In the genomic region with DNA sequence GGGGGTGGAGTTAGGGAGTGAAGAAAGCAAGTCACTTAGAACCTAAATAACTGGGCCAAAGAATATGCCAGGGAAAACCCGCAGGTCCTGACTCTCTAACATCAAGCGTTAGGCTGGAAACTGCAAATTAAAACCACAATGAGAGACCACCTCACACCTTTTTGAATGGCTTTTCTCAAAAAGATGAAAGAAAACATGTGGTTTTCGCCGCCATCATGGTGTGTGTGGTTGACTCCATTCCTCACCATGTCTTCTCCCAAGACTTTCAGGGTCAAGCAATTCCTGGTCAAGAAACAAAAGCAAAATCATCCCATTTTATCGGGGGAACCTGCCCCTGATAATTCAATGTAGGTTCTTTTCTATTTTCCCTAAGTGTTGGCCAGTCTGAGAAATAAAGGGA, we compare ENCODE assay signal across 1 cellular context.
TF ChIP-seq lines count a peak whose summit lies in the region.

No MANE protein-coding gene starts in this region.

TF ChIP-seq in WTC11, 78 proteins besides CTCF, POLR2A, EP300 and RAD21:
- TF ChIP-seq, protein P1, sequence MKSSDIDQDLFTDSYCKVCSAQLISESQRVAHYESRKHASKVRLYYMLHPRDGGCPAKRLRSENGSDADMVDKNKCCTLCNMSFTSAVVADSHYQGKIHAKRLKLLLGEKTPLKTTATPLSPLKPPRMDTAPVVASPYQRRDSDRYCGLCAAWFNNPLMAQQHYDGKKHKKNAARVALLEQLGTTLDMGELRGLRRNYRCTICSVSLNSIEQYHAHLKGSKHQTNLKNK (CRISPR knock-in tag; IDR thresholded peaks at IDR 0.05): no peak
- no peak for TF ChIP-seq ZNF121 (CRISPR knock-in tag; IDR thresholded peaks at IDR 0.05)
- TF ChIP-seq, protein P2, sequence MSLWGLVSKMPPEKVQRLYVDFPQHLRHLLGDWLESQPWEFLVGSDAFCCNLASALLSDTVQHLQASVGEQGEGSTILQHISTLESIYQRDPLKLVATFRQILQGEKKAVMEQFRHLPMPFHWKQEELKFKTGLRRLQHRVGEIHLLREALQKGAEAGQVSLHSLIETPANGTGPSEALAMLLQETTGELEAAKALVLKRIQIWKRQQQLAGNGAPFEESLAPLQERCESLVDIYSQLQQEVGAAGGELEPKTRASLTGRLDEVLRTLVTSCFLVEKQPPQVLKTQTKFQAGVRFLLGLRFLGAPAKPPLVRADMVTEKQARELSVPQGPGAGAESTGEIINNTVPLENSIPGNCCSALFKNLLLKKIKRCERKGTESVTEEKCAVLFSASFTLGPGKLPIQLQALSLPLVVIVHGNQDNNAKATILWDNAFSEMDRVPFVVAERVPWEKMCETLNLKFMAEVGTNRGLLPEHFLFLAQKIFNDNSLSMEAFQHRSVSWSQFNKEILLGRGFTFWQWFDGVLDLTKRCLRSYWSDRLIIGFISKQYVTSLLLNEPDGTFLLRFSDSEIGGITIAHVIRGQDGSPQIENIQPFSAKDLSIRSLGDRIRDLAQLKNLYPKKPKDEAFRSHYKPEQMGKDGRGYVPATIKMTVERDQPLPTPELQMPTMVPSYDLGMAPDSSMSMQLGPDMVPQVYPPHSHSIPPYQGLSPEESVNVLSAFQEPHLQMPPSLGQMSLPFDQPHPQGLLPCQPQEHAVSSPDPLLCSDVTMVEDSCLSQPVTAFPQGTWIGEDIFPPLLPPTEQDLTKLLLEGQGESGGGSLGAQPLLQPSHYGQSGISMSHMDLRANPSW (CRISPR knock-in tag; conservative IDR thresholded peaks at IDR 0.05; ENCODE audit: low read depth): no peak
- no peak for TF ChIP-seq ZNF671 (CRISPR knock-in tag; IDR thresholded peaks at IDR 0.05)
- no peak for TF ChIP-seq NFE2L1 (CRISPR knock-in tag; IDR thresholded peaks at IDR 0.05)
- TF ChIP-seq ZNF219 (CRISPR knock-in tag; IDR thresholded peaks at IDR 0.05; ENCODE audit: borderline replicate concordance): no peak
- no peak for TF ChIP-seq NFYB (CRISPR knock-in tag; conservative IDR thresholded peaks at IDR 0.05; ENCODE audit: low read depth)
- no peak for TF ChIP-seq ZNF263 (CRISPR knock-in tag; IDR thresholded peaks at IDR 0.05; ENCODE audit: low read depth)
- no peak for TF ChIP-seq SMAD3 (CRISPR knock-in tag; IDR thresholded peaks at IDR 0.05; ENCODE audit: borderline replicate concordance)
- TF ChIP-seq ZNF232 (CRISPR knock-in tag; IDR thresholded peaks at IDR 0.05): no peak
- no peak for TF ChIP-seq ESRRA (CRISPR knock-in tag; IDR thresholded peaks at IDR 0.05; ENCODE audit: borderline replicate concordance)
- TF ChIP-seq IRF2 (CRISPR knock-in tag; IDR thresholded peaks at IDR 0.05; ENCODE audit: borderline replicate concordance, low read depth): no peak
- no peak for TF ChIP-seq FOXK1 (CRISPR knock-in tag; IDR thresholded peaks at IDR 0.05)
- TF ChIP-seq, protein P3, sequence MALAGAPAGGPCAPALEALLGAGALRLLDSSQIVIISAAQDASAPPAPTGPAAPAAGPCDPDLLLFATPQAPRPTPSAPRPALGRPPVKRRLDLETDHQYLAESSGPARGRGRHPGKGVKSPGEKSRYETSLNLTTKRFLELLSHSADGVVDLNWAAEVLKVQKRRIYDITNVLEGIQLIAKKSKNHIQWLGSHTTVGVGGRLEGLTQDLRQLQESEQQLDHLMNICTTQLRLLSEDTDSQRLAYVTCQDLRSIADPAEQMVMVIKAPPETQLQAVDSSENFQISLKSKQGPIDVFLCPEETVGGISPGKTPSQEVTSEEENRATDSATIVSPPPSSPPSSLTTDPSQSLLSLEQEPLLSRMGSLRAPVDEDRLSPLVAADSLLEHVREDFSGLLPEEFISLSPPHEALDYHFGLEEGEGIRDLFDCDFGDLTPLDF (CRISPR knock-in tag; IDR thresholded peaks at IDR 0.05): no peak
- TF ChIP-seq, protein P4, sequence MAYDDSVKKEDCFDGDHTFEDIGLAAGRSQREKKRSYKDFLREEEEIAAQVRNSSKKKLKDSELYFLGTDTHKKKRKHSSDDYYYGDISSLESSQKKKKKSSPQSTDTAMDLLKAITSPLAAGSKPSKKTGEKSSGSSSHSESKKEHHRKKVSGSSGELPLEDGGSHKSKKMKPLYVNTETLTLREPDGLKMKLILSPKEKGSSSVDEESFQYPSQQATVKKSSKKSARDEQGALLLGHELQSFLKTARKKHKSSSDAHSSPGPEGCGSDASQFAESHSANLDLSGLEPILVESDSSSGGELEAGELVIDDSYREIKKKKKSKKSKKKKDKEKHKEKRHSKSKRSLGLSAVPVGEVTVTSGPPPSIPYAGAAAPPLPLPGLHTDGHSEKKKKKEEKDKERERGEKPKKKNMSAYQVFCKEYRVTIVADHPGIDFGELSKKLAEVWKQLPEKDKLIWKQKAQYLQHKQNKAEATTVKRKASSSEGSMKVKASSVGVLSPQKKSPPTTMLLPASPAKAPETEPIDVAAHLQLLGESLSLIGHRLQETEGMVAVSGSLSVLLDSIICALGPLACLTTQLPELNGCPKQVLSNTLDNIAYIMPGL (CRISPR knock-in tag; IDR thresholded peaks at IDR 0.05): no peak
TF ChIP-seq in WTC11: peak in this region for 0.
